ENCODE assay signal across 19 cellular contexts in the genomic region with DNA sequence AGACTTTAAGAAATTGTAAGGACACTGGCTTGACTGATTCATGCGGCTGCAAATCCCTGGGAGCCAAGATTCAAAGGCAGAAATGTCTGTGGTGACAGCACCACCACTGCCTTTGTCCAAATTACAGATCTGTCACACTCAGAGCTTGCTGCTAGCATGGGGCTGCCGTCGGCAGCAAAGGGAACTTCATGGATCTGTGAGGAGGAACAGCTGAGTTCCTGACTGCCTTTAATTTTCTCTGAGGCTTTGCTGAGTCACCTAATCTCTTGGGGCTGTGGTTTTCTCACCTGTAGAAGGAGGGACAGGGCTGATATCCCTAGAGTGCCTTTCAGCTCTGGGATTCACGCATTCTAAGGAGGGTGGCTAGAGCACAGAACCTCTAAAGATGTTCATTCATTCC. TPM values are rescaled to one million over a fixed set of nuclear protein-coding genes. Genes with fewer than 3 reads are reported as not detected.
A peak's percentile ranks its signal among the peaks of the same experiment; 100 is the strongest.
DNase-seq lines count a peak whose midpoint lies in the region; ATAC-seq, FAIRE-seq and TF ChIP-seq lines count a peak whose summit lies in the region.
"Had no signal": no experiment of that assay in that cellular context is flagged by ENCODE, and none has a peak within 500 bp of the region (broad histone marks: within the 10 kb centered on the region; RNA-seq: fewer than 3 reads in every experiment).

No MANE protein-coding gene starts in this region.

- ATAC-seq in GM12878 (peak; percentile 8; the same call in 2 of the 3 replicates), HG02798 (IDR thresholded peaks at IDR 0.05; ENCODE audit: poor library complexity, unreplicated experiment) (no peak)
- ATAC-seq: CD8-positive, alpha-beta T cell had no signal

- H3K27ac ChIP-seq in KMS-11 (peak overlapping the region; percentile 29; the same call in 1 of the 2 replicates), GM12878 (ENCODE audit: control insufficient read depth, insufficient read depth) (no peak overlapping the region)
- H3K27ac ChIP-seq: thoracic aorta had no signal

- H4K20me1 ChIP-seq in KMS-11 (ENCODE audit: insufficient read depth) (no peaks in the 10 kb centered on the region), GM12878 (ENCODE audit: control insufficient read depth, insufficient read depth) (no peaks in the 10 kb centered on the region)

- no peak for TF ChIP-seq EP300 in GM12878 (IDR thresholded peaks at IDR 0.05; ENCODE audit: borderline replicate concordance in 1 of 2, control insufficient read depth in 1 of 2, low read depth in 2 of 2, low read length in 2 of 2)

- H3K4me2 ChIP-seq in KMS-11 (no peak overlapping the region), GM12878 (ENCODE audit: control insufficient read depth, insufficient read depth) (no peak overlapping the region)

- intact Hi-C loops in GM12878 (cut with micrococcal nuclease; ENCODE audit: unreplicated experiment) = no loop called here

- in situ Hi-C loops in GM12878 (cut with MboI) = no loop called here

- H2AFZ ChIP-seq in KMS-11 (ENCODE audit: low read depth) = no peak overlapping the region
- peak overlapping the region; percentile 50 for H2AFZ ChIP-seq in GM12878 (ENCODE audit: control insufficient read depth, low read depth, low read length)

- BruUV-seq in GM12878 (replicated peaks; lab: Mats Ljungman, UMichigan) = no TSS peak

- WGBS in GM12878 (ENCODE audit: insufficient coverage, insufficient replicate concordance, low lambda C conversion rate, missing lambda C conversion rate) = 70% methylated on average over 4 of the region's 4 CpGs

- H3K36me3 ChIP-seq in KMS-11 (ENCODE audit: insufficient read depth) (no peaks in the 10 kb centered on the region), GM12878 (ENCODE audit: control insufficient read depth in 2 of 2, insufficient read depth in 2 of 2, low read length in 1 of 2) (peaks cover 10 to 17% of the 10 kb centered on the region in 2 experiments; a peak in 3 of 4 replicates)
- H3K36me3 ChIP-seq: thoracic aorta had no signal

- no peak for TF ChIP-seq CTCF in KMS-11 (conservative IDR thresholded peaks at IDR 0.05; ENCODE audit: low read depth, low read length)
- TF ChIP-seq CTCF in GM12878 (IDR thresholded peaks at IDR 0.05 in 2 of 3, conservative IDR thresholded peaks at IDR 0.05 in 1 of 3; ENCODE audit: control insufficient read depth in 2 of 3, extremely low read depth in 1 of 3, insufficient read depth in 1 of 3, low read depth in 3 of 3, low read length in 3 of 3) = no peak

- DNase-seq in GM12891 (ENCODE audit: insufficient read length, low spot score) (no peak), GM12878 (ENCODE audit: low read depth, low spot score) (no peak), myocyte (ENCODE audit: low read depth) (peak; percentile 69), NCI-H2171 (lab: John Stamatoyannopoulos, UW) (no peak), T1000 (lab: John Stamatoyannopoulos, UW) (no peak)
- no peak for DNase-seq in stimulated activated CD4-positive, alpha-beta T cell treated with anti-CD3 and anti-CD28 coated beads, Interleukin-1b, Interleukin-23, amount 100 ng/mL, for 48 hours
- DNase-seq: activated T-cell treated with anti-CD3 and anti-CD28 coated beads for 4 hours; CD8-positive, alpha-beta T cell; immature natural killer cell; naive thymus-derived CD4-positive, alpha-beta T cell; NCI-H1105 treated with DMSO at 0.1 percent for 48 hours; SHP77 had no signal

- no peak for TF ChIP-seq RAD21 in GM12878 (IDR thresholded peaks at IDR 0.05; ENCODE audit: insufficient read depth, low read depth, low read length)

- TF ChIP-seq POLR2A in GM12891 (IDR thresholded peaks at IDR 0.05; ENCODE audit: low read depth, low read length) (no peak), GM12878 (IDR thresholded peaks at IDR 0.05; ENCODE audit: low read depth, low read length) (no peak)

- FAIRE-seq in GM12891 (lab: Jason Lieb, UNC) (peak; percentile 5), GM12878 (lab: Jason Lieb, UNC) (no peak)

- RAD21 ChIA-PET in GM12878 (lab: Charles Lee; ENCODE audit: unreplicated experiment) = interaction anchor here (1.2 kb wide), 1 partner anchor 189 kb away, joined by 3 read pairs; no protein-coding TSS in a partner anchor

- CTCF ChIA-PET in GM12878 (lab: Yijun Ruan, JAX) = interaction anchor here (0.7 to 4.1 kb wide), 2 partner anchors 17 to 110 kb away, joined by 3 to 11 read pairs; no protein-coding TSS in a partner anchor

- H3K9me3 ChIP-seq in GM12878 (replicated peaks; ENCODE audit: control insufficient read depth, insufficient read depth, low read length) = no peaks in the 10 kb centered on the region
- H3K9me3 ChIP-seq: thoracic aorta had no signal

- POLR2A ChIA-PET in GM12878 (lab: Charles Lee) = interaction anchor here (1.0 kb wide), 1 partner anchor 17 kb away, joined by 6 read pairs; no protein-coding TSS in a partner anchor

- SMC1A ChIA-PET in GM12878 (lab: Charles Lee; ENCODE audit: uncharacterized antibody, unreplicated experiment) = interaction anchor here (0.9 to 1.9 kb wide), 2 partner anchors 17 to 446 kb away, joined by 3 to 6 read pairs; no protein-coding TSS in a partner anchor

- no peaks in the 10 kb centered on the region for H3K79me2 ChIP-seq in KMS-11 (ENCODE audit: insufficient read depth, low read depth)
- no peaks in the 10 kb centered on the region for H3K79me2 ChIP-seq in GM12878 (ENCODE audit: control insufficient read depth, insufficient read depth, low read length)

- H3K27me3 ChIP-seq in KMS-11 (ENCODE audit: insufficient read depth, low read depth) = no peaks in the 10 kb centered on the region
- no peaks in the 10 kb centered on the region; a peak in 1 of 4 replicates for H3K27me3 ChIP-seq in GM12878 (replicated peaks in 1 of 2; ENCODE audit: control insufficient read depth in 2 of 2, insufficient read depth in 2 of 2, low read length in 1 of 2)

- H3K4me1 ChIP-seq in KMS-11 (ENCODE audit: low read depth, poor library complexity, severe bottlenecking) = peaks cover 26% of the 10 kb centered on the region
- peaks cover 10% of the 10 kb centered on the region for H3K4me1 ChIP-seq in GM12878 (ENCODE audit: control insufficient read depth, insufficient read depth, low read length)

- H3K9ac ChIP-seq in KMS-11 (no peak overlapping the region), GM12878 (ENCODE audit: control insufficient read depth, insufficient read depth, low read length) (no peak overlapping the region)

- H3K4me3 ChIP-seq in KMS-11 (IDR thresholded peaks at IDR 0.05; ENCODE audit: insufficient read depth, low read depth, low read length) = no peak overlapping the region
- H3K4me3 ChIP-seq in GM12878 = no peak overlapping the region
- H3K4me3 ChIP-seq: thoracic aorta had no signal

TF ChIP-seq in GM12891, 5 proteins besides CTCF, POLR2A, EP300 and RAD21 (continues in another document):
- TF ChIP-seq PAX5 (IDR thresholded peaks at IDR 0.05; ENCODE audit: insufficient read depth, low read length, severe bottlenecking) (no peak), SPI1 (IDR thresholded peaks at IDR 0.05; ENCODE audit: low read depth, low read length) (no peak), POU2F2 (IDR thresholded peaks at IDR 0.05; ENCODE audit: low read depth, low read length) (no peak), TAF1 (IDR thresholded peaks at IDR 0.05; ENCODE audit: low read depth, low read length) (no peak)

TF ChIP-seq in GM12878, 131 proteins besides CTCF, POLR2A, EP300 and RAD21:
- no peak for TF ChIP-seq YBX1 (IDR thresholded peaks at IDR 0.05)
- TF ChIP-seq RUNX3 (IDR thresholded peaks at IDR 0.05; ENCODE audit: low read length) = peak; percentile 36; the same call in 1 of the 2 replicates
- peak; percentile 54 for TF ChIP-seq MEF2B (IDR thresholded peaks at IDR 0.05; ENCODE audit: partially characterized antibody, poor library complexity, severe bottlenecking)

RNA-seq across cellular contexts. Expression of a gene that starts 4.1 kb away (rescaled TPM):
- polyA plus RNA-seq in GM12891 (2012; ENCODE audit: low read depth, missing spikeins) = 1.3 TPM
- total RNA-seq in GM12878 (2013; cell fraction: nucleolus; rRNA removed) = 2.2 and 2.5 TPM in 2 replicates
- 0.40 and 1.2 TPM in 2 replicates for total RNA-seq in GM12878 (2014; rRNA removed)
- total RNA-seq in GM12878 (2014; rRNA removed; fragmentation: Illumina TruSeq; extraction: Trizol) = 0.14 and 0.36 TPM in 2 replicates
- total RNA-seq in GM12878 (2021) = 0.59 and 0.77 TPM in 2 replicates
- 0.14 TPM for polyA plus RNA-seq in GM12878 (2011; ENCODE audit: low read depth)
- 0.03 and 0.07 TPM in 2 replicates for polyA plus RNA-seq in GM12878 (2011; rRNA removed)
- 0.28 and 0.38 TPM in 2 replicates for polyA plus RNA-seq in GM12878 (2011; cell fraction: cytosol; rRNA removed)
- polyA plus RNA-seq in GM12878 (2011; cell fraction: nucleus; rRNA removed) = 0.15 and 0.51 TPM in 2 replicates
- 0.27 and 0.30 TPM in 2 replicates for polyA plus RNA-seq in GM12878 (2012)
- 0.16 and 0.25 TPM in 2 replicates for polyA plus RNA-seq in GM12878 (2014; fragmentation: Illumina TruSeq; extraction: Trizol)
- polyA plus RNA-seq in GM12878 (2014; fragmentation: Nextera tagmentation; extraction: Ambion mirVana) = under 1 TPM in 1 of 2 experiments, not detected in 1; 0.07 TPM
- polyA plus RNA-seq in GM12878 (2014; rRNA removed) = 0.92 and 1.3 TPM in 2 replicates
- polyA plus RNA-seq in GM12878 (2016; fragmentation: Nextera tagmentation; extraction: Ambion mirVana) = under 1 TPM in 1 of 2 experiments, not detected in 1; 0.27 TPM
- polyA minus RNA-seq in GM12878 (2011; rRNA and poly(A)+ RNA removed) = 0.26 and 0.37 TPM in 2 replicates
- not detected in 2 replicates for polyA minus RNA-seq in GM12878 (2011; cell fraction: cytosol; rRNA and poly(A)+ RNA removed)
- polyA minus RNA-seq in GM12878 (2011; cell fraction: nucleus; rRNA and poly(A)+ RNA removed) = 0.73 and 1.3 TPM in 2 replicates
- 0.21 and 0.48 TPM in 2 replicates for total RNA-seq in myocyte
- 0.16 TPM for polyA plus RNA-seq in myocyte (2012)
- total RNA-seq: dermis microvascular lymphatic vessel endothelial cell, H4, NCI-H460 had no signal
- polyA plus RNA-seq: naive thymus-derived CD4-positive, alpha-beta T cell had no signal

RNA-seq across cellular contexts. Expression of a gene that starts 48.1 kb away (rescaled TPM):
- polyA plus RNA-seq in GM12891 (2012; ENCODE audit: low read depth, missing spikeins) = not detected
- not detected in 2 replicates for total RNA-seq in GM12878 (2013; cell fraction: nucleolus; rRNA removed)
- not detected in 2 replicates for total RNA-seq in GM12878 (2014; rRNA removed)
- not detected in 2 replicates for total RNA-seq in GM12878 (2014; rRNA removed; fragmentation: Illumina TruSeq; extraction: Trizol)
- not detected in 2 replicates for total RNA-seq in GM12878 (2021)
- not detected for polyA plus RNA-seq in GM12878 (2011; ENCODE audit: low read depth)
- polyA plus RNA-seq in GM12878 (2011; rRNA removed) = not detected in 2 replicates
- not detected in 2 replicates for polyA plus RNA-seq in GM12878 (2011; cell fraction: cytosol; rRNA removed)
- polyA plus RNA-seq in GM12878 (2011; cell fraction: nucleus; rRNA removed) = not detected in 2 replicates
- not detected in 2 replicates for polyA plus RNA-seq in GM12878 (2012)
- not detected in 2 replicates for polyA plus RNA-seq in GM12878 (2014; fragmentation: Illumina TruSeq; extraction: Trizol)
- not detected for polyA plus RNA-seq in GM12878 (2014; fragmentation: Nextera tagmentation; extraction: Ambion mirVana)
- not detected in 2 replicates for polyA plus RNA-seq in GM12878 (2014; rRNA removed)
- polyA plus RNA-seq in GM12878 (2016; fragmentation: Nextera tagmentation; extraction: Ambion mirVana) = not detected
- polyA minus RNA-seq in GM12878 (2011; rRNA and poly(A)+ RNA removed) = not detected in 2 replicates
- polyA minus RNA-seq in GM12878 (2011; cell fraction: cytosol; rRNA and poly(A)+ RNA removed) = not detected in 2 replicates
- not detected in 2 replicates for polyA minus RNA-seq in GM12878 (2011; cell fraction: nucleus; rRNA and poly(A)+ RNA removed)
- total RNA-seq in myocyte = 0.42 TPM in 1 of 2 replicates, not detected in the other
- polyA plus RNA-seq in myocyte (2012) = not detected
- total RNA-seq: CD8-positive, alpha-beta T cell; dermis microvascular lymphatic vessel endothelial cell; fibroblast of villous mesenchyme; NCI-H460; thoracic aorta had no signal
- polyA plus RNA-seq: immature natural killer cell; naive thymus-derived CD4-positive, alpha-beta T cell had no signal
